14 cellular contexts compared by ENCODE assay signal in the genomic region with DNA sequence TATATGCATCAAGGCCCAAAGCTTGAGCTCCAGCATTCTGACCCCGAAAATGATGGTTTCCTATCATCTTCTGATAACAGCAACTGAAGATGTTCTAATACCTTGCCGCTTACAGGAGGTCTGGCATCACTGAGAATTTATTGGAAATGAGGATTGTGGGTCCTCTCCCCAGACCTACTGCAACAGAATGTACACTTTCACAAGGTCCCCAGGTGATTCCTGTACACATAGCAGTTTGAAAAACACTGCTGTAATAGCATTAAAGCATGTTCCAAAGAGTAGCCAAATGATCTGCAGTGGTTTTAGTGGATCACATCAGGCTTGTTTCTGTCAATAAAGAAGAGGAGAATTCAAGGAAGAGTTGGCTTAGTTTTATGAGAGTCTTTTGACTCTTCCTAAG. TPM values are rescaled to one million over a fixed set of nuclear protein-coding genes. Genes with fewer than 3 reads are reported as not detected.
DNase-seq lines count a peak whose midpoint lies in the region; ATAC-seq and TF ChIP-seq lines count a peak whose summit lies in the region.
"Had no signal": no experiment of that assay in that cellular context is flagged by ENCODE, and none has a peak within 500 bp of the region (broad histone marks: within the 10 kb centered on the region; RNA-seq: fewer than 3 reads in every experiment).

No MANE protein-coding gene starts in this region.

- 62% methylated on average over 2 of the region's 2 CpGs for WGBS in urinary bladder

- H3K4me3 Mint-ChIP-seq in stimulated activated naive CD8-positive, alpha-beta T cell treated with anti-CD3 and anti-CD28 coated beads, Interleukin-15, Interleukin-2, amounts not matched to agents 100 ng/mL and 50 ng/mL, for 24 hours: peak overlapping the region; percentile 81
- peak overlapping the region; percentile 59 for H3K4me3 Mint-ChIP-seq in activated CD4-positive, alpha-beta memory T cell treated with anti-CD3 and anti-CD28 coated beads for 36 hours
- peak overlapping the region in 4 of 5 donors; percentile 43 to 70 (median 56) for H3K4me3 Mint-ChIP-seq in immature natural killer cell

- H3K4me1 ChIP-seq in urinary bladder (ENCODE audit: insufficient read depth): peaks cover 5% of the 10 kb centered on the region
- peaks cover 38 to 98% of the 10 kb centered on the region in 2 donors for H3K4me1 ChIP-seq in left lung

- peak overlapping the region; percentile 98 for H3K27ac Mint-ChIP-seq in stimulated activated naive CD8-positive, alpha-beta T cell treated with anti-CD3 and anti-CD28 coated beads, Interleukin-15, Interleukin-2, amounts not matched to agents 100 ng/mL and 50 ng/mL, for 24 hours
- H3K27ac Mint-ChIP-seq in activated CD4-positive, alpha-beta memory T cell treated with anti-CD3 and anti-CD28 coated beads for 36 hours: peak overlapping the region; percentile 96
- peak overlapping the region; percentile 19 to 90 (median 81) for H3K27ac Mint-ChIP-seq in immature natural killer cell

- no peak for ATAC-seq in stimulated activated naive CD8-positive, alpha-beta T cell treated with anti-CD3 and anti-CD28 coated beads, Interleukin-15, Interleukin-2, amounts not matched to agents 100 U/mL and 50 U/mL, for 24 hours
- ATAC-seq in left lung: no peak

- no peaks in the 10 kb centered on the region for H3K27me3 ChIP-seq in left lung
- H3K27me3 ChIP-seq: right atrium auricular region had no signal

- peaks cover 2% of the 10 kb centered on the region for H3K36me3 ChIP-seq in urinary bladder (ENCODE audit: insufficient read depth)
- H3K36me3 ChIP-seq in left lung: peaks cover 0 to 5% of the 10 kb centered on the region in 2 donors

- H3K4me3 ChIP-seq in urinary bladder (ENCODE audit: low read depth, low read length) (no peak overlapping the region), left lung (no peak overlapping the region)
- H3K4me3 ChIP-seq: GM23248, right atrium auricular region had no signal

- no peak for DNase-seq in stimulated activated naive CD8-positive, alpha-beta T cell treated with anti-CD3 and anti-CD28 coated beads, Interleukin-15, Interleukin-2, amounts not matched to agents 100 U/mL and 50 U/mL, for 24 hours
- DNase-seq in activated CD4-positive, alpha-beta memory T cell treated with anti-CD3 and anti-CD28 coated beads for 36 hours: no peak
- DNase-seq in immature natural killer cell (no peak), ACHN (no peak), NCI-H446 treated with DMSO at 0.1 percent for 48 hours (lab: John Stamatoyannopoulos, UW) (no peak), left lung (no peak)
- DNase-seq: DMS79 treated with DMSO at 0.1 percent for 48 hours; MV-4-11; NCI-H82; stimulated activated CD4-positive, alpha-beta T cell treated with anti-CD3 and anti-CD28 coated beads, Interleukin-4, amount 100 ng/mL, for 1 hour had no signal

- H3K27me3 Mint-ChIP-seq in stimulated activated naive CD8-positive, alpha-beta T cell treated with anti-CD3 and anti-CD28 coated beads, Interleukin-15, Interleukin-2, amounts not matched to agents 100 ng/mL and 50 ng/mL, for 24 hours: no peaks in the 10 kb centered on the region
- H3K27me3 Mint-ChIP-seq in activated CD4-positive, alpha-beta memory T cell treated with anti-CD3 and anti-CD28 coated beads for 36 hours: no peaks in the 10 kb centered on the region
- peaks cover 2 to 6% (median 3%) of the 10 kb centered on the region in 3 donors for H3K27me3 Mint-ChIP-seq in immature natural killer cell (ENCODE audit: low read depth in 3 of 3)

- CTCF ChIA-PET in activated CD4-positive, alpha-beta memory T cell treated with anti-CD3 and anti-CD28 coated beads for 36 hours (lab: Charles Lee): interaction anchor here (1.2 kb wide), 1 partner anchor 10 kb away, joined by 3 read pairs; no protein-coding TSS in a partner anchor

- H3K9me3 ChIP-seq in left lung: no peaks in the 10 kb centered on the region
- H3K9me3 ChIP-seq: right atrium auricular region had no signal

- POLR2A ChIA-PET in activated CD4-positive, alpha-beta memory T cell treated with anti-CD3 and anti-CD28 coated beads for 36 hours (lab: Charles Lee): interaction anchor here (1.0 to 11.0 kb wide), 7 partner anchors 9 to 39 kb away, joined by 3 to 182 read pairs (median 14); partner anchors contain the start of gene TGFBR2

- in situ Hi-C loops in ACHN (cut with HindIII; ENCODE audit: low pct_ligation_motif_present, low pct_unique_long_range_greater_than_20kb, low sequenced_read_pairs): no loop called here

- no peak for TF ChIP-seq CTCF in left lung (IDR thresholded peaks at IDR 0.05)

- H3K4me1 Mint-ChIP-seq in stimulated activated naive CD8-positive, alpha-beta T cell treated with anti-CD3 and anti-CD28 coated beads, Interleukin-15, Interleukin-2, amounts not matched to agents 100 ng/mL and 50 ng/mL, for 24 hours (ENCODE audit: low read depth): peaks cover 100% of the 10 kb centered on the region
- peaks cover 93% of the 10 kb centered on the region for H3K4me1 Mint-ChIP-seq in activated CD4-positive, alpha-beta memory T cell treated with anti-CD3 and anti-CD28 coated beads for 36 hours (ENCODE audit: low read depth)
- H3K4me1 Mint-ChIP-seq in immature natural killer cell: peaks cover 96 to 100% of the 10 kb centered on the region in 2 donors

- H3K36me3 Mint-ChIP-seq in stimulated activated naive CD8-positive, alpha-beta T cell treated with anti-CD3 and anti-CD28 coated beads, Interleukin-15, Interleukin-2, amounts not matched to agents 100 ng/mL and 50 ng/mL, for 24 hours (ENCODE audit: low read depth): peaks cover 71% of the 10 kb centered on the region
- peaks cover 50% of the 10 kb centered on the region for H3K36me3 Mint-ChIP-seq in activated CD4-positive, alpha-beta memory T cell treated with anti-CD3 and anti-CD28 coated beads for 36 hours
- H3K36me3 Mint-ChIP-seq in immature natural killer cell: peaks cover 3 to 4% (median 4%) of the 10 kb centered on the region in 3 donors

- intact Hi-C loops in activated CD4-positive, alpha-beta memory T cell treated with anti-CD3 and anti-CD28 coated beads for 36 hours (cut with micrococcal nuclease): loop anchor here (10.0 kb wide), 1 partner anchor 1137 kb away; no protein-coding TSS in a partner anchor
- intact Hi-C loops in left lung (cut with DNase I): no loop called here

- H3K27ac ChIP-seq in urinary bladder (ENCODE audit: low read depth) (peak overlapping the region; percentile 56), left lung (peak overlapping the region in 1 of 2 donors; percentile 42)
- H3K27ac ChIP-seq: GM23248 had no signal

- H3K9me3 Mint-ChIP-seq in stimulated activated naive CD8-positive, alpha-beta T cell treated with anti-CD3 and anti-CD28 coated beads, Interleukin-15, Interleukin-2, amounts not matched to agents 100 ng/mL and 50 ng/mL, for 24 hours: no peaks in the 10 kb centered on the region
- H3K9me3 Mint-ChIP-seq in activated CD4-positive, alpha-beta memory T cell treated with anti-CD3 and anti-CD28 coated beads for 36 hours: no peaks in the 10 kb centered on the region
- no peaks in the 10 kb centered on the region for H3K9me3 Mint-ChIP-seq in immature natural killer cell

RNA-seq across cellular contexts. Expression of gene TGFBR2, which starts 11.3 kb away (rescaled TPM):
- 10 to 100 TPM; 36.8 to 37.0 TPM for total RNA-seq in activated CD4-positive, alpha-beta memory T cell treated with anti-CD3 and anti-CD28 coated beads for 36 hours
- polyA plus RNA-seq in immature natural killer cell (100 to 1,000 TPM in 1 of 3 donors, 10 to 100 TPM in 2; 36.8 to 101 (median 43.6) TPM), urinary bladder (161 TPM)
- total RNA-seq in urinary bladder (128 TPM), left lung (100 to 1,000 TPM; 240 to 269 TPM)
